ENCODE assay signal across 8 cellular contexts in the genomic region with DNA sequence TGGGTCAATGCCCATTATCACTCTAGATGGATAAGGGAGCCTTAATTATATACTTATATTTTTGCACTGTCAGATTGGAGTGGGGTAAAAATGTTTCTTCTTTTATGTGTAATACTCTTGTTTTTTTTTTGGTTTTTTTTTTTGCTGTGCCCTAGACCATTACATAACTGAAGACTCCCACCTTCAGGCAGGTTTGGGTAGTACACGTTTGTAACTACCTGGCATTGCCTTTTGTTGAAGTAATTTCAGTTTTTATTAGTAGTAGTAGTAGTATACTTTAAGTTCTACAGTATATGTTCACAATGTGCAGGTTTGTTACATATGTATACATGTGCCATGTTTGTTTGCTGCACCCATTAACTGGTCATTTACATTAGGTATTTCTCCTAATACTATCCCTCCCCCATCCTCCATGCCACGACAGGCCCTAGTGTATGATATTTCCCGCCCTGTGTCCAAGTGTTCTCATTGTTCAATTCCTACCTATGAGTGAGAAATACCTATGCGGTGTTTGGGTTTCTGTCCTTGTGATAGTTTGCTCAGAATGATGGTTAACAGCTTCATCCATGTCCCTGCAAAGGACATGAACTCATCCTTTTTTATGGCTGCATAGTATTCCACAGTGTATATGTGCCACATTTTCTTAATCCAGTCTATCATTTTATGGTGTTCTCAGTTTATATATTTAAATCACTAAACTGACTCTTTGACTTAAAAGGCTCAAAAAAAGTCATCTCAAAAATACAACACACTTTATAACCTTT.
DNase-seq lines count a peak whose midpoint lies in the region; ATAC-seq and TF ChIP-seq lines count a peak whose summit lies in the region.
"Not testable (repeated sequence)": the region's sequence is repeated elsewhere in the genome, so short reads cannot be mapped to it uniquely, and the experiment has no call there.

No MANE protein-coding gene starts in this region.

- not testable (repeated sequence) for H3K4me3 Mint-ChIP-seq in activated CD8-positive, alpha-beta T cell treated with anti-CD3 and anti-CD28 coated beads for 36 hours; immature natural killer cell

- not testable (repeated sequence) for H3K27me3 ChIP-seq in AG04450 (ENCODE audit: control insufficient read depth, insufficient read depth, low read length); MM.1S (replicated peaks; ENCODE audit: insufficient read depth, low read length); mammary epithelial cell (ENCODE audit: insufficient read depth, low read length)

- not testable (repeated sequence) for H3K9me3 Mint-ChIP-seq in activated CD8-positive, alpha-beta T cell treated with anti-CD3 and anti-CD28 coated beads for 36 hours; immature natural killer cell

- not testable (repeated sequence) for BruUV-seq in mammary epithelial cell (replicated peaks; lab: Mats Ljungman, UMichigan)

- H3K27ac Mint-ChIP-seq in activated CD8-positive, alpha-beta T cell treated with anti-CD3 and anti-CD28 coated beads for 36 hours: not testable (repeated sequence)
- peak overlapping the region in 3 of 6 donors; percentile 49 to 67 (median 67) for H3K27ac Mint-ChIP-seq in immature natural killer cell

- CTCF ChIA-PET in AG04450 (lab: Charles Lee): interaction anchor here (0.7 kb wide), 1 partner anchor 243 kb away, joined by 3 read pairs; no protein-coding TSS in a partner anchor
- CTCF ChIA-PET in RWPE1 (lab: Yijun Ruan, JAX); activated CD8-positive, alpha-beta T cell treated with anti-CD3 and anti-CD28 coated beads for 36 hours (lab: Charles Lee); mammary epithelial cell (lab: Charles Lee; ENCODE audit: low non-redundant PET): not testable (repeated sequence)

- H3K4me1 ChIP-seq in MM.1S (ENCODE audit: low read length); mammary epithelial cell (ENCODE audit: insufficient read depth, low read length): not testable (repeated sequence)

- not testable (repeated sequence) for H3K4me3 ChIP-seq in AG04450 (ENCODE audit: low read depth, low read length); MM.1S (ENCODE audit: low read length); mammary epithelial cell (replicated peaks in 1 of 3; ENCODE audit: insufficient read depth in 1 of 3, low read depth in 2 of 3, low read length in 3 of 3)

- H3F3A ChIP-seq in MM.1S (ENCODE audit: insufficient read depth, low read length): not testable (repeated sequence)

- not testable (repeated sequence) for H2AFZ ChIP-seq in MM.1S (ENCODE audit: low read length); mammary epithelial cell (ENCODE audit: low read depth, low read length)

- not testable (repeated sequence) for H3K79me2 ChIP-seq in MM.1S (ENCODE audit: low read length); mammary epithelial cell (ENCODE audit: insufficient read depth, low read length)

- H3K4me2 ChIP-seq in MM.1S (ENCODE audit: low read depth, low read length); mammary epithelial cell (ENCODE audit: insufficient read depth, low read depth, low read length): not testable (repeated sequence)

- intact Hi-C loops in activated CD8-positive, alpha-beta T cell treated with anti-CD3 and anti-CD28 coated beads for 36 hours (cut with micrococcal nuclease); mammary epithelial cell (cut with micrococcal nuclease): not testable (repeated sequence)

- H4K20me1 ChIP-seq in MM.1S (ENCODE audit: insufficient read depth, low read length); mammary epithelial cell (ENCODE audit: insufficient read depth, low read length): not testable (repeated sequence)

- in situ Hi-C loops in mammary epithelial cell (cut with MboI; ENCODE audit: low sequenced_read_pairs in 2 of 2): not testable (repeated sequence)

- H3K27me3 Mint-ChIP-seq in activated CD8-positive, alpha-beta T cell treated with anti-CD3 and anti-CD28 coated beads for 36 hours; immature natural killer cell (ENCODE audit: low read depth in 3 of 3): not testable (repeated sequence)

- 75% methylated on average over 4 of the region's 4 CpGs for WGBS in mammary epithelial cell (ENCODE audit: low coverage, missing lambda C conversion rate)

- TF ChIP-seq CTCF in AG04450 (IDR thresholded peaks at IDR 0.05; ENCODE audit: low read depth, low read length) (peak; percentile 43), GM12872 (IDR thresholded peaks at IDR 0.05; ENCODE audit: insufficient read depth, low read depth, low read length) (peak; percentile 33; the same call in 2 of the 3 replicates), MM.1S (IDR thresholded peaks at IDR 0.05; ENCODE audit: low read length) (peak; percentile 45), mammary epithelial cell (conservative IDR thresholded peaks at IDR 0.05 in 1 of 2, IDR thresholded peaks at IDR 0.05 in 1 of 2; ENCODE audit: extremely low read depth in 1 of 2, insufficient read depth in 1 of 2, low read depth in 1 of 2, low read length in 2 of 2) (peak; percentile 24 to 40)
- not testable (repeated sequence) for TF ChIP-seq CTCF in RWPE1 (conservative IDR thresholded peaks at IDR 0.05; ENCODE audit: low read depth)
- peak; percentile 22 for TF ChIP-seq CTCF in activated CD8-positive, alpha-beta T cell treated with anti-CD3 and anti-CD28 coated beads for 36 hours (IDR thresholded peaks at IDR 0.05)

- H3K36me3 Mint-ChIP-seq in activated CD8-positive, alpha-beta T cell treated with anti-CD3 and anti-CD28 coated beads for 36 hours (ENCODE audit: low read depth): peaks cover 26% of the 10 kb centered on the region
- peaks cover 8 to 24% (median 18%) of the 10 kb centered on the region in 3 donors for H3K36me3 Mint-ChIP-seq in immature natural killer cell

- POLR2A ChIA-PET in AG04450 (lab: Yijun Ruan, JAX); RWPE1 (lab: Yijun Ruan, JAX; ENCODE audit: low non-redundant PET); activated CD8-positive, alpha-beta T cell treated with anti-CD3 and anti-CD28 coated beads for 36 hours (lab: Charles Lee): not testable (repeated sequence)

- not testable (repeated sequence) for H3K36me3 ChIP-seq in MM.1S (replicated peaks; ENCODE audit: insufficient read depth, low read length); mammary epithelial cell (ENCODE audit: insufficient read depth, low read length)

- H3K9me3 ChIP-seq in AG04450 (ENCODE audit: control insufficient read depth, insufficient read depth, low read length); MM.1S (replicated peaks; ENCODE audit: insufficient read depth, low read length); mammary epithelial cell (replicated peaks; ENCODE audit: insufficient read depth, low read length): not testable (repeated sequence)

- H3K4me1 Mint-ChIP-seq in activated CD8-positive, alpha-beta T cell treated with anti-CD3 and anti-CD28 coated beads for 36 hours (ENCODE audit: low read depth); immature natural killer cell: not testable (repeated sequence)

- not testable (repeated sequence) for H3K9ac ChIP-seq in MM.1S (ENCODE audit: low read length); mammary epithelial cell (ENCODE audit: insufficient read depth, low read length)

- H3K27ac ChIP-seq in AG04450 (ENCODE audit: low read depth, low read length); MM.1S (ENCODE audit: low read length); RWPE1; mammary epithelial cell (ENCODE audit: insufficient read depth, low read depth, low read length): not testable (repeated sequence)

- ATAC-seq in activated CD8-positive, alpha-beta T cell treated with anti-CD3 and anti-CD28 coated beads for 36 hours: not testable (repeated sequence)

- H3K9me2 ChIP-seq in MM.1S (replicated peaks; ENCODE audit: insufficient read depth, low read length): not testable (repeated sequence)

- DNase-seq in AG04450 (ENCODE audit: low read depth, low spot score); mammary epithelial cell: not testable (repeated sequence)
- DNase-seq in MM.1S: peak; percentile 56
- peak; percentile 0 for DNase-seq in RWPE1 (ENCODE audit: low spot score)
- DNase-seq in activated CD8-positive, alpha-beta T cell treated with anti-CD3 and anti-CD28 coated beads for 36 hours: peak; percentile 66
- peak; percentile 35 to 49 (median 36) for DNase-seq in immature natural killer cell
- peak in 3 of 4 experiments; percentile 13 to 23 (median 23) for DNase-seq in stimulated activated CD4-positive, alpha-beta T cell treated with anti-CD3 and anti-CD28 coated beads, Interleukin-1b, Interleukin-23, amount 100 ng/mL, for 24 hours (ENCODE audit: low read depth in 4 of 4, low spot score in 1 of 4)

- dilution Hi-C loops in mammary epithelial cell (cut with HindIII; ENCODE audit: low sequenced_read_pairs): not testable (repeated sequence)
